In the genomic region with DNA sequence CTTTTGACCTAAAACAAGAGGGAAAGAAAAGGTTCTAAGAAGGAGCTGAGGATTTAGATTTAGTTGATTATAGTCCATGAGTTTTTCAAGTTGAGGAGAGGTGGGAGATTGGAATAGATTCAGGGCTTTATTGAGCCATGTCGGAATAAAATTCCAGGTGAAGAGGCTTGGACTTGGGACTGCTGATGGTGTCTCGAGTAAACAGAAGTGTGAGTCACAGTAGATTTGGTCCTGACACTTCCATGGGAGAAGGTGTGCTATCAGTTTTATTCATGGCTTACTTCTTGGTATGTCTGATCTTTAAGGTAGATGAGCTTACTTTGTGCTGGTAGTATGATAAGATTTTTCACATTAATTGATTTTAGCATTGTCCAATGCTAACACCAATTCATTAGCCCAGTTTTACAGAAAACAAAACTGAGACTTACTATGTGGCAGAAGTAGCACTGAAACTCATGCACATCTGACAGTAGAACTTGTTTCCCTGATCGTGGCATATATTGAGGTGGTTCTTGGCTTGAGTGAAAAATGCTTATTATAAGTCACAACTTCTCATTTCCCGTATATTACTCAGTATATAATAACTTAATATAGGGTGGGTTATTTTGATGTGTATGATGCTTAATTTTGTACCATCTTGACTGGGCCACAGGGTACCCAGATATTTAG, we compare ENCODE assay signal across 23 cellular contexts.
DNase-seq lines count a peak whose midpoint lies in the region; ATAC-seq and TF ChIP-seq lines count a peak whose summit lies in the region.
"Had no signal": no experiment of that assay in that cellular context is flagged by ENCODE, and none has a peak within 500 bp of the region (broad histone marks: within the 10 kb centered on the region; RNA-seq: fewer than 3 reads in every experiment).

No MANE protein-coding gene starts in this region.

- no peak overlapping the region for H3K27ac ChIP-seq in ascending aorta
- H3K27ac ChIP-seq: BLaER1, left ventricle myocardium inferior, SJSA1, upper lobe of left lung had no signal

- in situ Hi-C loops in GM13977 (cut with MboI; ENCODE audit: low pct_unique_long_range_greater_than_20kb, low sequenced_read_pairs, unreplicated experiment), result no loop called here

- DNase-seq in GM13977 (ENCODE audit: low spot score), result peak; percentile 9
- DNase-seq in left lobe of liver (ENCODE audit: low spot score), result no peak
- DNase-seq in ascending aorta (ENCODE audit: low spot score in 2 of 2), result no peak
- no peak for DNase-seq in NCI-H1694 (lab: John Stamatoyannopoulos, UW)
- no peak for DNase-seq in NK-92 treated with Interleukin-12 subunit alpha and Interleukin-12 subunit beta, amount 100 ng/mL, for 24 hours (lab: John Stamatoyannopoulos, UW)
- DNase-seq in putamen (ENCODE audit: low spot score), result no peak
- DNase-seq: activated B cell treated with CpG ODN at 0.5 μM for 24 hours; activated CD4-positive, alpha-beta T cell treated with anti-CD3 and anti-CD28 coated beads, Interleukin-2, amount 50 U/mL, for 1 hour; activated naive CD4-positive, alpha-beta T cell; activated T-cell treated with anti-CD3 and anti-CD28 coated beads, Interleukin-2, amount 50 U/mL, for 48 hours; GDM1; IMR-90; left ventricle myocardium inferior; NCI-H1048; NCI-H187 treated with DMSO at 0.1 percent for 48 hours; NCI-H748 treated with DMSO at 0.1 percent for 48 hours; stimulated activated naive B cell treated with anti-CD40 and anti-IgM and Interleukin-4, amounts not matched to agents 10 μg/mL and 1 μg/mL and 100 μg/mL, for 72 hours; T-cell; upper lobe of left lung had no signal

- no peak overlapping the region for H3K4me3 ChIP-seq in ascending aorta
- H3K4me3 ChIP-seq: BLaER1, left ventricle myocardium inferior, SJSA1, upper lobe of left lung had no signal

- intact Hi-C loops in ascending aorta (cut with DNase I), result no loop called here

- H3K27me3 ChIP-seq in ascending aorta, result no peaks in the 10 kb centered on the region
- H3K27me3 ChIP-seq: BLaER1, SJSA1, upper lobe of left lung had no signal

- TF ChIP-seq CTCF in GM13977 (IDR thresholded peaks at IDR 0.05; ENCODE audit: extremely low read depth, insufficient read depth, missing control alignments), result no peak
- TF ChIP-seq CTCF in ascending aorta (IDR thresholded peaks at IDR 0.05), result no peak

- no peaks in the 10 kb centered on the region for H3K9me3 ChIP-seq in ascending aorta

- H3K36me3 ChIP-seq in ascending aorta, result no peaks in the 10 kb centered on the region
- H3K36me3 ChIP-seq: BLaER1, left ventricle myocardium inferior, SJSA1, upper lobe of left lung had no signal

- H3K4me1 ChIP-seq in ascending aorta, result no peaks in the 10 kb centered on the region
- H3K4me1 ChIP-seq: BLaER1, left ventricle myocardium inferior, SJSA1, upper lobe of left lung had no signal

- peak; percentile 94 for ATAC-seq in GM19455 (IDR thresholded peaks at IDR 0.05; ENCODE audit: unreplicated experiment)
- peak; percentile 63 for ATAC-seq in HG02798 (IDR thresholded peaks at IDR 0.05; ENCODE audit: poor library complexity, unreplicated experiment)
- peak; percentile 21 for ATAC-seq in left lobe of liver
- ATAC-seq: stimulated activated naive B cell treated with anti-CD40 and anti-IgM and Interleukin-4, amounts not matched to agents 10 μg/mL and 1 μg/mL and 100 μg/mL, for 72 hours; T-cell had no signal

Comparison
In these comparisons a context has a peak if more than half of its experiments do, and no peak if none do; other contexts are left out.
1. ATAC-seq: peak in every context shown above with its lines; median percentile 94 in GM19455; 63 in HG02798; 21 in left lobe of liver.